ENCODE assay signal across 1 cellular context in genomic region chr2:72579595-72580180, GRCh38.
TF ChIP-seq lines count a peak whose summit lies in the region.

No MANE protein-coding gene starts in this region.

TF ChIP-seq in GM23338, 12 proteins besides CTCF, POLR2A, EP300 and RAD21 (continued from another document):
- no peak for TF ChIP-seq ZNF462 (CRISPR knock-in tag; IDR thresholded peaks at IDR 0.05)
